26 cellular contexts compared by ENCODE assay signal in genomic region chr6:88695936-88696335, GRCh38.
A peak's percentile ranks its signal among the peaks of the same experiment; 100 is the strongest.
DNase-seq lines count a peak whose midpoint lies in the region; ATAC-seq, FAIRE-seq and TF ChIP-seq lines count a peak whose summit lies in the region.
"Had no signal": no experiment of that assay in that cellular context is flagged by ENCODE, and none has a peak within 500 bp of the region (broad histone marks: within the 10 kb centered on the region; RNA-seq: fewer than 3 reads in every experiment).

No MANE protein-coding gene starts in this region.

- no peaks in the 10 kb centered on the region; a peak in 1 of 4 replicates for H3K79me1 ChIP-seq in IMR-90 (ENCODE audit: low read depth in 1 of 2, low read length in 2 of 2)
- H3K79me1 ChIP-seq in H1 (ENCODE audit: low read depth, low read length), result no peaks in the 10 kb centered on the region

- no peak for TF ChIP-seq POLR2A in HepG2 (IDR thresholded peaks at IDR 0.05; ENCODE audit: insufficient read depth in 1 of 2, low read depth in 2 of 2, low read length in 2 of 2)
- TF ChIP-seq POLR2A in right lobe of liver (IDR thresholded peaks at IDR 0.05), result no peak
- TF ChIP-seq POLR2A in IMR-90 (IDR thresholded peaks at IDR 0.05; ENCODE audit: low read depth, low read length), result no peak
- no peak for TF ChIP-seq POLR2A in H1 (IDR thresholded peaks at IDR 0.05; ENCODE audit: control extremely low read depth in 1 of 2, low read depth in 2 of 2, low read length in 2 of 2)

- CTCF ChIA-PET in HepG2 (lab: Yijun Ruan, JAX; ENCODE audit: low intra/inter-chr PET ratio, low total read pairs) (no interaction called here), IMR-90 (lab: Yijun Ruan, JAX) (no interaction called here), H1 (lab: Charles Lee; ENCODE audit: partially characterized antibody) (no interaction called here)

- POLR2A ChIA-PET in HepG2 (lab: Yijun Ruan, JAX) (no interaction called here), IMR-90 (lab: Charles Lee; ENCODE audit: unreplicated experiment) (no interaction called here), H1 (lab: Charles Lee; ENCODE audit: partially characterized antibody) (no interaction called here)

- TF ChIP-seq CTCF in HepG2 (CRISPR knock-in tag; IDR thresholded peaks at IDR 0.05), result no peak
- TF ChIP-seq CTCF in right lobe of liver (IDR thresholded peaks at IDR 0.05), result no peak
- TF ChIP-seq CTCF in IMR-90 (conservative IDR thresholded peaks at IDR 0.05; ENCODE audit: low read depth, low read length), result no peak
- no peak for TF ChIP-seq CTCF in H1 (IDR thresholded peaks at IDR 0.05; ENCODE audit: control extremely low read depth in 1 of 3, insufficient read depth in 1 of 3, low read depth in 1 of 3, low read length in 3 of 3)
- no peak for TF ChIP-seq CTCF in kidney (IDR thresholded peaks at IDR 0.05; ENCODE audit: borderline replicate concordance, extremely low read depth, insufficient read depth)

- no peaks in the 10 kb centered on the region for H3K9me3 ChIP-seq in HepG2 (ENCODE audit: low read length)
- no peaks in the 10 kb centered on the region for H3K9me3 ChIP-seq in right lobe of liver
- peaks cover 2% of the 10 kb centered on the region; the same call in 1 of the 2 replicates for H3K9me3 ChIP-seq in IMR-90 (ENCODE audit: control insufficient read depth, insufficient read depth, low read length)
- H3K9me3 ChIP-seq in H1 (ENCODE audit: insufficient read depth in 2 of 2, low read depth in 1 of 2, low read length in 1 of 2), result no peaks in the 10 kb centered on the region
- no peaks in the 10 kb centered on the region for H3K9me3 ChIP-seq in kidney (ENCODE audit: control insufficient read depth in 1 of 2, low read length in 2 of 2)
- H3K9me3 ChIP-seq: BE2C had no signal

- H2BK5ac ChIP-seq in IMR-90 (ENCODE audit: low read depth, low read length, poor library complexity, severe bottlenecking) (no peak overlapping the region), H1 (ENCODE audit: low read depth, low read length) (no peak overlapping the region)

- in situ Hi-C loops in HepG2 (cut with HindIII; ENCODE audit: extremely low pct_ligation_motif_present, low pct_unique_long_range_greater_than_20kb) (no loop called here), IMR-90 (cut with MboI; ENCODE audit: low sequenced_read_pairs) (no loop called here)

- H3K4me1 ChIP-seq in HepG2 (ENCODE audit: insufficient read depth, low read length), result no peaks in the 10 kb centered on the region
- H3K4me1 ChIP-seq in right lobe of liver, result no peaks in the 10 kb centered on the region
- H3K4me1 ChIP-seq in IMR-90 (ENCODE audit: control insufficient read depth, insufficient read depth, low read length), result no peaks in the 10 kb centered on the region
- no peaks in the 10 kb centered on the region for H3K4me1 ChIP-seq in H1 (replicated peaks in 1 of 4; ENCODE audit: control insufficient read depth in 3 of 4, insufficient read depth in 4 of 4, low read length in 3 of 4)
- no peaks in the 10 kb centered on the region for H3K4me1 ChIP-seq in kidney (ENCODE audit: control insufficient read depth in 1 of 2, insufficient read depth in 1 of 2, low read depth in 1 of 2, low read length in 2 of 2)
- H3K4me1 ChIP-seq: BE2C, BLaER1 had no signal

- H3K27me3 ChIP-seq in HepG2 (ENCODE audit: control insufficient read depth in 1 of 2, insufficient read depth in 2 of 2, low read length in 2 of 2), result no peaks in the 10 kb centered on the region
- H3K27me3 ChIP-seq in right lobe of liver, result no peaks in the 10 kb centered on the region
- no peaks in the 10 kb centered on the region for H3K27me3 ChIP-seq in IMR-90 (ENCODE audit: control insufficient read depth, insufficient read depth, low read length)
- H3K27me3 ChIP-seq in H1 (replicated peaks in 1 of 4; ENCODE audit: control insufficient read depth in 3 of 4, extremely low read depth in 1 of 4, insufficient read depth in 3 of 4, low read length in 3 of 4), result no peaks in the 10 kb centered on the region
- H3K27me3 ChIP-seq: BE2C, BLaER1 had no signal

- BruUV-seq in HepG2 (replicated peaks; lab: Mats Ljungman, UMichigan) (no TSS peak), IMR-90 (replicated peaks; lab: Mats Ljungman, UMichigan) (no TSS peak)

- no peak overlapping the region for H3K9ac ChIP-seq in HepG2 (ENCODE audit: insufficient read depth, low read depth, low read length)
- no peak overlapping the region for H3K9ac ChIP-seq in IMR-90 (ENCODE audit: low read depth, low read length)
- no peak overlapping the region for H3K9ac ChIP-seq in H1 (replicated peaks in 1 of 4; ENCODE audit: extremely low read depth in 1 of 4, low read depth in 3 of 4, low read length in 3 of 4)
- no peak overlapping the region for H3K9ac ChIP-seq in kidney (ENCODE audit: low read length in 2 of 2)
- H3K9ac ChIP-seq: BLaER1 had no signal

- no peak overlapping the region for H2BK12ac ChIP-seq in H1 (ENCODE audit: low read depth, low read length)

- H4K20me1 ChIP-seq in HepG2 (ENCODE audit: insufficient read depth, low read length) (no peaks in the 10 kb centered on the region), IMR-90 (ENCODE audit: insufficient read depth, low read length) (no peaks in the 10 kb centered on the region), H1 (replicated peaks in 1 of 2; ENCODE audit: control insufficient read depth in 1 of 2, insufficient read depth in 2 of 2, low read length in 2 of 2) (no peaks in the 10 kb centered on the region)
- H4K20me1 ChIP-seq: BLaER1 had no signal

- dilution Hi-C loops in IMR-90 (cut with HindIII; ENCODE audit: low sequenced_read_pairs, unreplicated experiment), result no loop called here

- no peaks in the 10 kb centered on the region for H3K36me3 ChIP-seq in HepG2 (replicated peaks in 1 of 2; ENCODE audit: control insufficient read depth in 1 of 2, insufficient read depth in 2 of 2, low read length in 2 of 2)
- no peaks in the 10 kb centered on the region for H3K36me3 ChIP-seq in right lobe of liver
- no peaks in the 10 kb centered on the region for H3K36me3 ChIP-seq in IMR-90 (ENCODE audit: control insufficient read depth, insufficient read depth, low read length)
- H3K36me3 ChIP-seq in H1 (ENCODE audit: control insufficient read depth in 2 of 4, insufficient read depth in 4 of 4, low read length in 3 of 4), result no peaks in the 10 kb centered on the region
- H3K36me3 ChIP-seq in kidney (ENCODE audit: control insufficient read depth in 1 of 2, insufficient read depth in 2 of 2, low read length in 2 of 2), result no peaks in the 10 kb centered on the region
- H3K36me3 ChIP-seq: BE2C, BLaER1 had no signal

- H3K4me3 ChIP-seq in HepG2 (replicated peaks in 1 of 3; ENCODE audit: insufficient read depth in 1 of 3, low read depth in 2 of 3, low read length in 3 of 3) (no peak overlapping the region), right lobe of liver (no peak overlapping the region), IMR-90 (ENCODE audit: insufficient read depth, low read depth, low read length) (no peak overlapping the region), H1 (ENCODE audit: extremely low read depth in 1 of 4, insufficient read depth in 2 of 4, low read depth in 3 of 4, low read length in 4 of 4) (no peak overlapping the region), kidney (ENCODE audit: low read length in 2 of 2) (no peak overlapping the region)
- H3K4me3 ChIP-seq: BLaER1 had no signal

- H3K4ac ChIP-seq in IMR-90 (ENCODE audit: low read depth, low read length) (no peak overlapping the region), H1 (replicated peaks; ENCODE audit: insufficient read length, low read depth, low read length) (no peak overlapping the region)

- H4K5ac ChIP-seq in IMR-90 (ENCODE audit: low read depth, low read length) (no peak overlapping the region), H1 (ENCODE audit: insufficient read length, low read depth, low read length) (no peak overlapping the region)

- no peak overlapping the region for H3K23ac ChIP-seq in IMR-90 (ENCODE audit: low read depth, low read length)
- H3K23ac ChIP-seq in H1 (ENCODE audit: insufficient read length), result no peak overlapping the region

- no peaks in the 10 kb centered on the region for H3K9me1 ChIP-seq in IMR-90 (ENCODE audit: insufficient read depth, low read length)

- FAIRE-seq in HepG2 (lab: Jason Lieb, UNC), result no peak
- FAIRE-seq in H1 (lab: Jason Lieb, UNC), result no peak
- FAIRE-seq in kidney (lab: Jason Lieb, UNC), result peak; percentile 15
- FAIRE-seq: GM12891, GM19239 had no signal

- ATAC-seq in HepG2, result no peak
- ATAC-seq in right lobe of liver, result no peak
- no peak for ATAC-seq in IMR-90 (ENCODE audit: low read depth)
- no peak for ATAC-seq in HG03457 (IDR thresholded peaks at IDR 0.05; ENCODE audit: unreplicated experiment)

- H3K79me2 ChIP-seq in HepG2 (ENCODE audit: insufficient read depth, low read length) (no peaks in the 10 kb centered on the region), H1 (ENCODE audit: control insufficient read depth in 1 of 2, insufficient read depth in 2 of 2, low read length in 2 of 2) (no peaks in the 10 kb centered on the region)

- intact Hi-C loops in HepG2 (cut with micrococcal nuclease; ENCODE audit: unreplicated experiment) (no loop called here), right lobe of liver (cut with DNase I) (no loop called here), IMR-90 (cut with micrococcal nuclease) (no loop called here), kidney (cut with DNase I) (no loop called here)

- TF ChIP-seq RAD21 in HepG2 (CRISPR knock-in tag; IDR thresholded peaks at IDR 0.05) (no peak), IMR-90 (IDR thresholded peaks at IDR 0.05; ENCODE audit: low read length) (no peak), H1 (IDR thresholded peaks at IDR 0.05 in 1 of 2, conservative IDR thresholded peaks at IDR 0.05 in 1 of 2; ENCODE audit: low read depth in 2 of 2, low read length in 2 of 2) (no peak)

- no peak overlapping the region for H3K14ac ChIP-seq in IMR-90 (replicated peaks; ENCODE audit: low read depth, low read length)
- H3K14ac ChIP-seq in H1 (ENCODE audit: insufficient read length), result no peak overlapping the region

- H3K4me2 ChIP-seq in HepG2 (ENCODE audit: low read depth, low read length), result no peak overlapping the region
- H3K4me2 ChIP-seq in IMR-90 (ENCODE audit: low read depth, low read length), result no peak overlapping the region
- H3K4me2 ChIP-seq in H1 (ENCODE audit: insufficient read depth in 1 of 2, low read depth in 2 of 2, low read length in 2 of 2), result no peak overlapping the region
- H3K4me2 ChIP-seq: BLaER1 had no signal

- DNase-seq in HepG2 (ENCODE audit: low spot score), result no peak
- no peak for DNase-seq in right lobe of liver
- DNase-seq in IMR-90, result no peak
- no peak for DNase-seq in H1 (ENCODE audit: low read depth in 1 of 2, low spot score in 2 of 2)
- no peak for DNase-seq in kidney
- no peak for DNase-seq in retina
- no peak for DNase-seq in superior temporal gyrus (ENCODE audit: extremely low spot score)
- DNase-seq: ACHN; BE2C; C1 segment of cervical spinal cord; CD4-positive, alpha-beta memory T cell; CD4-positive, CD25-positive, alpha-beta regulatory T cell; CD8-positive, alpha-beta memory T cell; COR-L47; DMS 273 treated with DMSO at 0.1 percent for 48 hours; DMS153; DMS53; DMS79; DND-41; EL; GF-D8 had no signal

- no peak overlapping the region for H4K91ac ChIP-seq in IMR-90 (ENCODE audit: insufficient read depth, low read depth, low read length)
- H4K91ac ChIP-seq in H1 (replicated peaks; ENCODE audit: insufficient read length, low read length), result no peak overlapping the region

- no peak overlapping the region for H2AK9ac ChIP-seq in IMR-90 (replicated peaks; ENCODE audit: low read depth, low read length, poor library complexity)

- no peaks in the 10 kb centered on the region for H3K23me2 ChIP-seq in H1 (ENCODE audit: low read depth, low read length)

- H3K27ac ChIP-seq in HepG2 (ENCODE audit: extremely low read length, insufficient read depth, low read length) (no peak overlapping the region), right lobe of liver (no peak overlapping the region), IMR-90 (ENCODE audit: insufficient read depth, low read length) (no peak overlapping the region), H1 (ENCODE audit: low read depth, low read length) (no peak overlapping the region), kidney (ENCODE audit: low read depth in 2 of 2, low read length in 2 of 2) (no peak overlapping the region)
- H3K27ac ChIP-seq: 22Rv1, BLaER1 had no signal

- H2AK5ac ChIP-seq in IMR-90 (ENCODE audit: low read depth, low read length) (no peak overlapping the region), H1 (ENCODE audit: low read depth, low read length) (no peak overlapping the region)

- H3K18ac ChIP-seq in IMR-90 (ENCODE audit: low read depth, low read length), result no peak overlapping the region
- H3K18ac ChIP-seq in H1 (ENCODE audit: extremely low read depth, low read length), result no peak overlapping the region

- H2BK120ac ChIP-seq in IMR-90 (ENCODE audit: low read depth, low read length), result no peak overlapping the region
- no peak overlapping the region for H2BK120ac ChIP-seq in H1 (replicated peaks; ENCODE audit: low read depth, low read length)

- H4K8ac ChIP-seq in IMR-90 (ENCODE audit: low read depth in 2 of 2, low read length in 2 of 2), result no peak overlapping the region
- no peak overlapping the region for H4K8ac ChIP-seq in H1 (ENCODE audit: extremely low read depth, insufficient read depth, low read length)

- WGBS in HepG2 (ENCODE audit: low lambda C conversion rate), result 97% methylated on average over 4 of the region's 4 CpGs
- WGBS in right lobe of liver (ENCODE audit: insufficient coverage, low coverage, low lambda C conversion rate, missing lambda C conversion rate), result 88% methylated on average over 4 of the region's 4 CpGs
- no CpG with 5 or more reads among the region's 4 CpGs for WGBS in IMR-90 (ENCODE audit: extremely low coverage in 2 of 2, insufficient read length in 1 of 2), 2 experiments
- 90% methylated on average over 4 of the region's 4 CpGs; no CpG with 5 or more reads in 1 of the 2 experiments for WGBS in H1 (ENCODE audit: extremely low coverage in 1 of 2, insufficient coverage in 1 of 2, insufficient read length in 1 of 2, insufficient replicate concordance in 2 of 2, low coverage in 1 of 2, low lambda C conversion rate in 2 of 2, missing lambda C conversion rate in 1 of 2), 2 experiments

- H3K56ac ChIP-seq in IMR-90 (ENCODE audit: extremely low read depth, insufficient read depth, low read length) (no peak overlapping the region), H1 (replicated peaks; ENCODE audit: insufficient read length, low read depth, low read length) (no peak overlapping the region)

- H2BK20ac ChIP-seq in IMR-90 (ENCODE audit: low read depth, low read length) (no peak overlapping the region), H1 (ENCODE audit: low read length) (no peak overlapping the region)

- H2BK15ac ChIP-seq in IMR-90 (ENCODE audit: low read depth, low read length) (no peak overlapping the region), H1 (ENCODE audit: low read length) (no peak overlapping the region)

- TF ChIP-seq EP300 in HepG2 (IDR thresholded peaks at IDR 0.05; ENCODE audit: low read depth in 2 of 2, low read length in 2 of 2), result no peak
- TF ChIP-seq EP300 in HepG2 (CRISPR knock-in tag; IDR thresholded peaks at IDR 0.05; ENCODE audit: borderline replicate concordance), result no peak
- TF ChIP-seq EP300 in H1 (IDR thresholded peaks at IDR 0.05; ENCODE audit: borderline replicate concordance in 1 of 2, low read depth in 2 of 2, low read length in 2 of 2), result no peak

- H2AFZ ChIP-seq in HepG2 (ENCODE audit: low read length), result no peak overlapping the region
- no peak overlapping the region for H2AFZ ChIP-seq in IMR-90 (replicated peaks; ENCODE audit: low read length, poor library complexity)
- H2AFZ ChIP-seq in H1 (ENCODE audit: low read length), result no peak overlapping the region

Comparison
In these comparisons a context has a peak if more than half of its experiments do, and no peak if none do; other contexts are left out.
1. Of the 41 proteins assayed by ChIP-seq in both HepG2 and H1: peak only in HepG2: none; only in H1: none; in both: MAFK; in neither: 40.